Comparison of ENCODE assay signal across 12 cellular contexts in the genomic region with DNA sequence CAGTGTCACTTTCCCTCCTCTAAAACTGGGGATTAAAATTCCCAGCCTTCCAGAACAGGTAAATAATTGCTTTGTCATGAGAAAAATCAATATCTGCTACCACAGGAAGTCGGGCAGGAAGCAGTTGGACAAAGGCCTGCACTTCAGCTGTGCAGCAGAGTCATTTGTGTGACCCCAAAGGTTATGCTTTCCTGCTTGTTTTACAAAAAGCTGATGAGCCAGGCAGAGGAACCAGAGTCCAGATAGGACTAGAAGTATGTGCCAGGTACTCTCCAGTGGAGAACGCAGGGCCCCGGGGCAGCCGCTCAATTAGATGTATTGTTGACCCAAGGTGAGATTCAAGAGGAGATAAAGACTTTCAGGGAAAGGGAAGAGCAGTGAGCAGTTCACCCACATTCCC.
A peak's percentile ranks its signal among the peaks of the same experiment; 100 is the strongest.
DNase-seq lines count a peak whose midpoint lies in the region; ATAC-seq, FAIRE-seq and TF ChIP-seq lines count a peak whose summit lies in the region.
"Had no signal": no experiment of that assay in that cellular context is flagged by ENCODE, and none has a peak within 500 bp of the region (broad histone marks: within the 10 kb centered on the region; RNA-seq: fewer than 3 reads in every experiment).

No MANE protein-coding gene starts in this region.

- TF ChIP-seq CTCF in bronchial epithelial cell (IDR thresholded peaks at IDR 0.05; ENCODE audit: insufficient read depth, low read length, severe bottlenecking) (no peak), neural crest cell (conservative IDR thresholded peaks at IDR 0.05) (no peak), spleen (IDR thresholded peaks at IDR 0.05 in 8 of 11, conservative IDR thresholded peaks at IDR 0.05 in 3 of 11) (no peak)

- no peak for TF ChIP-seq POLR2A in spleen (IDR thresholded peaks at IDR 0.05)

- WGBS in spleen, 5 donors, result 29 to 41% (median 36%) methylated on average over 4 of the region's 4 CpGs

- DNase-seq in DMS79 (lab: John Stamatoyannopoulos, UW), result peak; percentile 31
- peak; percentile 81 for DNase-seq in NCI-H2029 treated with DMSO at 0.1 percent for 48 hours (lab: John Stamatoyannopoulos, UW)
- peak; percentile 68 for DNase-seq in bronchial epithelial cell (ENCODE audit: low read depth)
- no peak for DNase-seq in neural crest cell (ENCODE audit: low read depth, low spot score)
- no peak for DNase-seq in spleen
- DNase-seq: activated CD4-positive, alpha-beta T cell treated with anti-CD3 and anti-CD28 coated beads, Interleukin-2, amount 50 U/mL, for 48 hours; CD8-positive, alpha-beta T cell; left cardiac atrium had no signal

- peaks cover 13% of the 10 kb centered on the region for H3K36me3 Mint-ChIP-seq in neural crest cell (ENCODE audit: low read depth)
- H3K36me3 Mint-ChIP-seq: CD8-positive, alpha-beta T cell; stimulated activated memory B cell treated with anti-CD40 and anti-IgM and Interleukin-4, amounts not matched to agents 10 μg/mL and 1 μg/mL and 100 μg/mL, for 72 hours had no signal

- no peaks in the 10 kb centered on the region for H3K27me3 Mint-ChIP-seq in neural crest cell (ENCODE audit: low read depth)
- H3K27me3 Mint-ChIP-seq: stimulated activated memory B cell treated with anti-CD40 and anti-IgM and Interleukin-4, amounts not matched to agents 10 μg/mL and 1 μg/mL and 100 μg/mL, for 72 hours had no signal

- H3K27me3 ChIP-seq in bronchial epithelial cell (ENCODE audit: control insufficient read depth, insufficient read depth, low read length), result no peaks in the 10 kb centered on the region
- peaks cover 0 to 9% (median 0%) of the 10 kb centered on the region in 7 donors for H3K27me3 ChIP-seq in spleen (replicated peaks in 1 of 7)

- H3K9me3 Mint-ChIP-seq in neural crest cell, result peaks cover 13% of the 10 kb centered on the region

- H3K9me3 ChIP-seq in spleen, result peaks cover 0 to 12% (median 0%) of the 10 kb centered on the region in 8 donors

- intact Hi-C loops in spleen (cut with DNase I; ENCODE audit: low total_unique reads), result no loop called here

- peak overlapping the region in 4 of 8 donors; percentile 8 to 18 (median 12) for H3K27ac ChIP-seq in spleen

- H3K4me3 ChIP-seq in bronchial epithelial cell (ENCODE audit: low read depth, low read length) (no peak overlapping the region), spleen (no peak overlapping the region)

- ATAC-seq in HG02642 (IDR thresholded peaks at IDR 0.05; ENCODE audit: poor library complexity, unreplicated experiment) (no peak), GM19035 (IDR thresholded peaks at IDR 0.05; ENCODE audit: unreplicated experiment) (no peak), HG03139 (IDR thresholded peaks at IDR 0.05; ENCODE audit: unreplicated experiment) (no peak)
- ATAC-seq: CD8-positive, alpha-beta T cell; left cardiac atrium; stimulated activated memory B cell treated with anti-CD40 and anti-IgM and Interleukin-4, amounts not matched to agents 10 μg/mL and 1 μg/mL and 100 μg/mL, for 72 hours had no signal

- H3K36me3 ChIP-seq in bronchial epithelial cell (ENCODE audit: control insufficient read depth, insufficient read depth, low read length), result peaks cover 8% of the 10 kb centered on the region
- H3K36me3 ChIP-seq in spleen, result no peaks in the 10 kb centered on the region

- peak overlapping the region; percentile 88 for H3K27ac Mint-ChIP-seq in neural crest cell (ENCODE audit: unreplicated experiment)
- H3K27ac Mint-ChIP-seq: CD8-positive, alpha-beta T cell; stimulated activated memory B cell treated with anti-CD40 and anti-IgM and Interleukin-4, amounts not matched to agents 10 μg/mL and 1 μg/mL and 100 μg/mL, for 72 hours had no signal

- no peak overlapping the region for H3K4me3 Mint-ChIP-seq in neural crest cell
- H3K4me3 Mint-ChIP-seq: CD8-positive, alpha-beta T cell; stimulated activated memory B cell treated with anti-CD40 and anti-IgM and Interleukin-4, amounts not matched to agents 10 μg/mL and 1 μg/mL and 100 μg/mL, for 72 hours had no signal

- peaks cover 0 to 17% (median 4%) of the 10 kb centered on the region in 6 donors for H3K4me1 ChIP-seq in spleen

- no peak for FAIRE-seq in bronchial epithelial cell (lab: Jason Lieb, UNC)

- peaks cover 27% of the 10 kb centered on the region for H3K4me1 Mint-ChIP-seq in neural crest cell
- H3K4me1 Mint-ChIP-seq: stimulated activated memory B cell treated with anti-CD40 and anti-IgM and Interleukin-4, amounts not matched to agents 10 μg/mL and 1 μg/mL and 100 μg/mL, for 72 hours had no signal

Comparison
In these comparisons a context has a peak if more than half of its experiments do, and no peak if none do; other contexts are left out.
1. DNase-seq: peak in DMS79 (single experiment), NCI-H2029 treated with DMSO at 0.1 percent for 48 hours (single experiment) and bronchial epithelial cell (single experiment); none in neural crest cell (single experiment) and spleen (single experiment).